Comparison of ENCODE assay signal across 29 cellular contexts in the genomic region with DNA sequence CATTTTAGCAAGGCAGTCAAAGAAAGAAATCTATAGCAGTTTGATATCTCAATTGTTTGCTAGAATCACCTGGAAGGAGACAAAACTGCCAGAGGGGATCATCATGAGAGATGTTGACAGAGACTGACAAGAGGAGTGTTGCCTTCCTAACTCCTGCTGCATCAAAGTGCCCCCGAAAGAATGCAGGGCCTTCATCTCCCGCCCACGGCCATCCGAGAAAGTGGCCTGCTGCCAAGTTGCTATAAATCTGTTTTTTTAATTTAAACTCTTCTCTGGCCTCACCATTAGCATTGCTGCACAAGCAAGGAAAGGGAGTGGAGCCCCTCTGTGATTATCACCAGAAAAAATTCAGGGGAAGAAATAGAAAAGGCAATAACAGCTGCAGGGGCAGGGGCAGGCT.
"Had no signal": no experiment of that assay in that cellular context is flagged by ENCODE, and none has a peak within 500 bp of the region (broad histone marks: within the 10 kb centered on the region; RNA-seq: fewer than 3 reads in every experiment).

No MANE protein-coding gene starts in this region.

- H3K4me3 ChIP-seq: body of pancreas, left ventricle myocardium inferior, lung, right atrium auricular region, thoracic aorta, uterus had no signal

- H3K4me1 Mint-ChIP-seq: naive B cell; stimulated activated effector memory CD8-positive, alpha-beta T cell treated with anti-CD3 and anti-CD28 coated beads, Interleukin-12 subunit alpha, Interleukin-12 subunit beta, amount 100 ng/mL, for 72 hours; T-helper 17 cell had no signal

- H3K36me3 Mint-ChIP-seq: activated naive CD8-positive, alpha-beta T cell; naive B cell; stimulated activated effector memory CD8-positive, alpha-beta T cell treated with anti-CD3 and anti-CD28 coated beads, Interleukin-12 subunit alpha, Interleukin-12 subunit beta, amount 100 ng/mL, for 72 hours had no signal

- H3K9ac ChIP-seq: parathyroid adenoma had no signal

- H3K27me3 Mint-ChIP-seq: activated naive CD8-positive, alpha-beta T cell; naive B cell; T-helper 17 cell had no signal

- H3K27me3 ChIP-seq: body of pancreas, right atrium auricular region, uterus had no signal

- H3K36me3 ChIP-seq: left ventricle myocardium inferior, right atrium auricular region, thoracic aorta, uterus, WERI-Rb-1 had no signal

- H3K4me1 ChIP-seq: body of pancreas, left ventricle myocardium inferior, parathyroid adenoma, right atrium auricular region, uterus had no signal

- DNase-seq: activated CD4-positive, alpha-beta T cell treated with anti-CD3 and anti-CD28 coated beads for 48 hours; activated CD4-positive, alpha-beta T cell treated with anti-CD3 and anti-CD28 coated beads, Interleukin-2, amount 50 U/mL, for 48 hours; activated CD8-positive, alpha-beta memory T cell treated with anti-CD3 and anti-CD28 coated beads for 24 hours; activated effector memory CD4-positive, alpha-beta T cell treated with Interleukin-2 at 50 U/mL for 16 hours; activated naive CD4-positive, alpha-beta T cell treated with Interleukin-2 at 50 U/mL for 16 hours; aorta; body of pancreas; dermis blood vessel endothelial cell; effector CD4-positive, alpha-beta T cell; left ventricle myocardium inferior; mesendoderm; naive B cell; occipital lobe; stimulated activated CD4-positive, alpha-beta T cell treated with anti-CD3 and anti-CD28 coated beads, Interleukin-4, amount 100 ng/mL, for 24 hours; T-helper 17 cell; T1000; trophoblast cell; uterus; WERI-Rb-1 had no signal

- H3K4me3 Mint-ChIP-seq: activated naive CD8-positive, alpha-beta T cell; naive B cell; neural crest cell; stimulated activated effector memory CD8-positive, alpha-beta T cell treated with anti-CD3 and anti-CD28 coated beads, Interleukin-12 subunit alpha, Interleukin-12 subunit beta, amount 100 ng/mL, for 72 hours; stimulated activated naive CD8-positive, alpha-beta T cell treated with anti-CD3 and anti-CD28 coated beads, Interleukin-15, Interleukin-2, amounts not matched to agents 100 ng/mL and 50 ng/mL, for 24 hours; T-helper 17 cell had no signal

- H3K27ac Mint-ChIP-seq: activated naive CD8-positive, alpha-beta T cell; naive B cell; stimulated activated effector memory CD8-positive, alpha-beta T cell treated with anti-CD3 and anti-CD28 coated beads, Interleukin-12 subunit alpha, Interleukin-12 subunit beta, amount 100 ng/mL, for 72 hours; stimulated activated naive CD8-positive, alpha-beta T cell treated with anti-CD3 and anti-CD28 coated beads, Interleukin-15, Interleukin-2, amounts not matched to agents 100 ng/mL and 50 ng/mL, for 24 hours; T-helper 17 cell had no signal

- ATAC-seq: activated CD4-positive, CD25-positive, alpha-beta regulatory T cell treated with anti-CD3 and anti-CD28 coated beads, Interleukin-2, amount 50 U/mL, for 24 hours; body of pancreas; stimulated activated effector memory CD8-positive, alpha-beta T cell treated with anti-CD3 and anti-CD28 coated beads, Interleukin-12 subunit alpha, Interleukin-12 subunit beta, amount 100 ng/mL, for 72 hours; T-helper 17 cell had no signal

- H3K79me2 ChIP-seq: parathyroid adenoma had no signal

- H3K9me3 Mint-ChIP-seq: neural crest cell had no signal

- H2AFZ ChIP-seq: parathyroid adenoma had no signal

- H3K9me3 ChIP-seq: left ventricle myocardium inferior, right atrium auricular region, thoracic aorta, uterus had no signal

- H3K27ac ChIP-seq: body of pancreas, epithelial cell of prostate, left ventricle myocardium inferior, parathyroid adenoma, right atrium auricular region, thoracic aorta, uterus, WERI-Rb-1 had no signal
